Comparison of ENCODE assay signal across 22 cellular contexts in the genomic region with DNA sequence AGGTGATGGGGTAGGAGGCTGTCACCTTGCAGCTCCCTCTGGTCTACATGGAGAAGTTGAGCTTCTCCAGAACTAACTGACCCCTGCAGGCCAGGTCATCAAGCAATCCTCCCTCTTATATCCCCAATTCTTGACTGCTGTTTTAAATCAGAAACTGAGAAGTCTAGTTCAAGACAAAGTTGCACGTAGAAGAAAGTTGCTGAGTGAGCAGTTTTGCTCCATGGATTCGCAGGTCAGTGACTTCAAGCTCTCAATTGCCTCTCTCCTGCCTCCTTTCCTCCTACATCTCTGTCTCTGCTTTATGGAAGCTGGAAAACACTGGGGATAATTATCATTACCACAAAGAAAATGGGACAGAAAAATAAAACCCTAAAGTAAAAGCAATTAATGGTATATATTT. TPM values are rescaled to one million over a fixed set of nuclear protein-coding genes. Genes with fewer than 3 reads are reported as not detected.
"Had no signal": no experiment of that assay in that cellular context is flagged by ENCODE, and none has a peak within 500 bp of the region (broad histone marks: within the 10 kb centered on the region; RNA-seq: fewer than 3 reads in every experiment).

No MANE protein-coding gene starts in this region.

- H3K27ac Mint-ChIP-seq: effector memory CD8-positive, alpha-beta T cell; nephron; type B pancreatic cell had no signal

- FAIRE-seq: urothelium cell line had no signal

- H3K27me3 ChIP-seq: esophagus muscularis mucosa, gastrocnemius medialis, heart right ventricle, neutrophil, right atrium auricular region, sigmoid colon, thyroid gland had no signal

- ATAC-seq: effector memory CD8-positive, alpha-beta T cell; gastrocnemius medialis; heart right ventricle; lower lobe of right lung had no signal

- H3K27ac ChIP-seq: esophagus muscularis mucosa, gastrocnemius medialis, heart right ventricle, left ventricle myocardium inferior, lower lobe of right lung, neutrophil, right atrium auricular region, sigmoid colon, skin epidermis, thyroid gland had no signal

- H3K27me3 Mint-ChIP-seq: effector memory CD8-positive, alpha-beta T cell; type B pancreatic cell had no signal

- H3K9me3 ChIP-seq: esophagus muscularis mucosa, gastrocnemius medialis, lower lobe of right lung, neutrophil, sigmoid colon, thyroid gland had no signal

- H3K4me3 ChIP-seq: esophagus muscularis mucosa, gastrocnemius medialis, heart right ventricle, left ventricle myocardium inferior, lower lobe of right lung, right atrium auricular region, sigmoid colon, skin epidermis, thyroid gland had no signal

- H3K9me3 Mint-ChIP-seq: nephron had no signal

- H3K4me3 Mint-ChIP-seq: effector memory CD8-positive, alpha-beta T cell; nephron; type B pancreatic cell had no signal

- H3K36me3 ChIP-seq: esophagus muscularis mucosa, gastrocnemius medialis, heart right ventricle, left ventricle myocardium inferior, lower lobe of right lung, neutrophil, right atrium auricular region, sigmoid colon, thyroid gland had no signal

- DNase-seq: effector memory CD8-positive, alpha-beta T cell; gastrocnemius medialis; heart right ventricle; islet precursor cell; left ventricle myocardium inferior; lower lobe of right lung; mesenchymal stem cell; midbrain; sigmoid colon; stimulated activated CD4-positive, alpha-beta T cell treated with anti-CD3 and anti-CD28 coated beads, Interleukin-12 subunit alpha, Interleukin-12 subunit beta, amount 100 ng/mL, for 4 hours; stimulated activated naive CD4-positive, alpha-beta T cell treated with Interleukin-2 at 50 U/mL for 16 hours; thyroid gland had no signal

- H3K36me3 Mint-ChIP-seq: type B pancreatic cell had no signal

RNA-seq across cellular contexts. Expression of a gene that starts 32.8 kb away (rescaled TPM):
- total RNA-seq: osteocyte had no signal

RNA-seq across cellular contexts. Expression of a gene that starts 58.4 kb away (rescaled TPM):
- total RNA-seq: fibroblast of villous mesenchyme, gastrocnemius medialis, osteocyte, posterior vena cava, sigmoid colon had no signal
